7 cellular contexts compared by ENCODE assay signal in genomic region chr1:18891858-18892257, GRCh38. TPM values are rescaled to one million over a fixed set of nuclear protein-coding genes. Genes with fewer than 3 reads are reported as not detected.
"Had no signal": no experiment of that assay in that cellular context is flagged by ENCODE, and none has a peak within 500 bp of the region (broad histone marks: within the 10 kb centered on the region; RNA-seq: fewer than 3 reads in every experiment).

No MANE protein-coding gene starts in this region.

RNA-seq across cellular contexts. Expression of gene TAS1R2, which starts 32.4 kb away (rescaled TPM):
- total RNA-seq: activated CD4-positive, alpha-beta memory T cell treated with anti-CD3 and anti-CD28 coated beads for 36 hours; activated CD4-positive, alpha-beta T cell treated with anti-CD3 and anti-CD28 coated beads, Interleukin-2, amount 10 ng/mL, durations not matched to agents 7 days and 5 days; activated naive CD4-positive, alpha-beta T cell treated with anti-CD3 and anti-CD28 coated beads, Interleukin-2, amount 50 U/mL, for 72 hours; activated T-cell treated with anti-CD3 and anti-CD28 coated beads, Interleukin-2, amount 50 U/mL, for 4 hours; cardiac muscle cell; MCF 10A; PC-3 had no signal
- polyA plus RNA-seq: cardiac muscle cell had no signal
